1 cellular context compared by ENCODE assay signal in the genomic region with DNA sequence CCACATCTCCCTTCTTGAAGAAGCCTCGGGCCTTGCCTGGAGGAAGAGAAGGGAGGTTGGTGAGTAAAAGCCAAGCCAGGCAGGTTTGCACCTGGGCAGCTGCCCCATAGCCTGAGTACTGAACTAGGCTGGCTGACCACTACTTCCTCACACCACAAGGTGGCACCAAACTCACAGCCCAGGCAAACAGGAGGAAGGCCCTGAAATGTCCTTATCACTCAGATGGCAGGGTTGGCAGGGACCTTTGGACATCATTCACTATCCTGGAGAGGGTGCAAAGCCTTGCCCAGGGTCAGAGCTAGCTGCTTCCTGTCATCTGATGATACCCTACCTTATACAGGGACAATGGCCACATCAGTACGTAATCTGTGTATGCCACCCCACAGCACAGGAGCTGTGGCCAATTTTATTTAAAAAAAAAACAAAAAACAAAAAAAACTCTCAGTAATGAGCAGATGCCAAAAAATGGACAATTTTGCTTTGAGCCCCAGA.
TF ChIP-seq lines count a peak whose summit lies in the region.

No MANE protein-coding gene starts in this region.

TF ChIP-seq in K562, 482 proteins besides CTCF, POLR2A, EP300 and RAD21 (continued from another document):
- TF ChIP-seq, protein P1, sequence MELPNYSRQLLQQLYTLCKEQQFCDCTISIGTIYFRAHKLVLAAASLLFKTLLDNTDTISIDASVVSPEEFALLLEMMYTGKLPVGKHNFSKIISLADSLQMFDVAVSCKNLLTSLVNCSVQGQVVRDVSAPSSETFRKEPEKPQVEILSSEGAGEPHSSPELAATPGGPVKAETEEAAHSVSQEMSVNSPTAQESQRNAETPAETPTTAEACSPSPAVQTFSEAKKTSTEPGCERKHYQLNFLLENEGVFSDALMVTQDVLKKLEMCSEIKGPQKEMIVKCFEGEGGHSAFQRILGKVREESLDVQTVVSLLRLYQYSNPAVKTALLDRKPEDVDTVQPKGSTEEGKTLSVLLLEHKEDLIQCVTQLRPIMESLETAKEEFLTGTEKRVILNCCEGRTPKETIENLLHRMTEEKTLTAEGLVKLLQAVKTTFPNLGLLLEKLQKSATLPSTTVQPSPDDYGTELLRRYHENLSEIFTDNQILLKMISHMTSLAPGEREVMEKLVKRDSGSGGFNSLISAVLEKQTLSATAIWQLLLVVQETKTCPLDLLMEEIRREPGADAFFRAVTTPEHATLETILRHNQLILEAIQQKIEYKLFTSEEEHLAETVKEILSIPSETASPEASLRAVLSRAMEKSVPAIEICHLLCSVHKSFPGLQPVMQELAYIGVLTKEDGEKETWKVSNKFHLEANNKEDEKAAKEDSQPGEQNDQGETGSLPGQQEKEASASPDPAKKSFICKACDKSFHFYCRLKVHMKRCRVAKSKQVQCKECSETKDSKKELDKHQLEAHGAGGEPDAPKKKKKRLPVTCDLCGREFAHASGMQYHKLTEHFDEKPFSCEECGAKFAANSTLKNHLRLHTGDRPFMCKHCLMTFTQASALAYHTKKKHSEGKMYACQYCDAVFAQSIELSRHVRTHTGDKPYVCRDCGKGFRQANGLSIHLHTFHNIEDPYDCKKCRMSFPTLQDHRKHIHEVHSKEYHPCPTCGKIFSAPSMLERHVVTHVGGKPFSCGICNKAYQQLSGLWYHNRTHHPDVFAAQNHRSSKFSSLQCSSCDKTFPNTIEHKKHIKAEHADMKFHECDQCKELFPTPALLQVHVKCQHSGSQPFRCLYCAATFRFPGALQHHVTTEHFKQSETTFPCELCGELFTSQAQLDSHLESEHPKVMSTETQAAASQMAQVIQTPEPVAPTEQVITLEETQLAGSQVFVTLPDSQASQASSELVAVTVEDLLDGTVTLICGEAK (IDR thresholded peaks at IDR 0.05), result 0 out of 2 replicates have a peak, but pooled peaks have one; percentile 20
- TF ChIP-seq, protein P1 (CRISPR knock-in tag; IDR thresholded peaks at IDR 0.05), result no peak
- peak; percentile 59; the same call in 1 of the 2 replicates for TF ChIP-seq CTBP1 (IDR thresholded peaks at IDR 0.05; ENCODE audit: borderline replicate concordance)
- TF ChIP-seq, protein P2, sequence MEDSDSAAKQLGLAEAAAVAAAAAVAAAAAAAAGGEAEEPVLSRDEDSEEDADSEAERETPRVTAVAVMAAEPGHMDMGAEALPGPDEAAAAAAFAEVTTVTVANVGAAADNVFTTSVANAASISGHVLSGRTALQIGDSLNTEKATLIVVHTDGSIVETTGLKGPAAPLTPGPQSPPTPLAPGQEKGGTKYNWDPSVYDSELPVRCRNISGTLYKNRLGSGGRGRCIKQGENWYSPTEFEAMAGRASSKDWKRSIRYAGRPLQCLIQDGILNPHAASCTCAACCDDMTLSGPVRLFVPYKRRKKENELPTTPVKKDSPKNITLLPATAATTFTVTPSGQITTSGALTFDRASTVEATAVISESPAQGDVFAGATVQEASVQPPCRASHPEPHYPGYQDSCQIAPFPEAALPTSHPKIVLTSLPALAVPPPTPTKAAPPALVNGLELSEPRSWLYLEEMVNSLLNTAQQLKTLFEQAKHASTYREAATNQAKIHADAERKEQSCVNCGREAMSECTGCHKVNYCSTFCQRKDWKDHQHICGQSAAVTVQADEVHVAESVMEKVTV (CRISPR knock-in tag; IDR thresholded peaks at IDR 0.05), result peak; percentile 65; the same call in 1 of the 2 replicates
- TF ChIP-seq ZNF354B (CRISPR knock-in tag; IDR thresholded peaks at IDR 0.05), result no peak
- TF ChIP-seq POLR2AphosphoS2 (IDR thresholded peaks at IDR 0.05; ENCODE audit: low read length), result no peak
- TF ChIP-seq COPS2 (conservative IDR thresholded peaks at IDR 0.05), result no peak
- no peak for TF ChIP-seq ZNF445 (CRISPR knock-in tag; IDR thresholded peaks at IDR 0.05; ENCODE audit: low read depth)
- no peak for TF ChIP-seq SP2 (IDR thresholded peaks at IDR 0.05; ENCODE audit: extremely low read depth, low read depth, low read length, poor library complexity, severe bottlenecking)
- TF ChIP-seq, protein P3, sequence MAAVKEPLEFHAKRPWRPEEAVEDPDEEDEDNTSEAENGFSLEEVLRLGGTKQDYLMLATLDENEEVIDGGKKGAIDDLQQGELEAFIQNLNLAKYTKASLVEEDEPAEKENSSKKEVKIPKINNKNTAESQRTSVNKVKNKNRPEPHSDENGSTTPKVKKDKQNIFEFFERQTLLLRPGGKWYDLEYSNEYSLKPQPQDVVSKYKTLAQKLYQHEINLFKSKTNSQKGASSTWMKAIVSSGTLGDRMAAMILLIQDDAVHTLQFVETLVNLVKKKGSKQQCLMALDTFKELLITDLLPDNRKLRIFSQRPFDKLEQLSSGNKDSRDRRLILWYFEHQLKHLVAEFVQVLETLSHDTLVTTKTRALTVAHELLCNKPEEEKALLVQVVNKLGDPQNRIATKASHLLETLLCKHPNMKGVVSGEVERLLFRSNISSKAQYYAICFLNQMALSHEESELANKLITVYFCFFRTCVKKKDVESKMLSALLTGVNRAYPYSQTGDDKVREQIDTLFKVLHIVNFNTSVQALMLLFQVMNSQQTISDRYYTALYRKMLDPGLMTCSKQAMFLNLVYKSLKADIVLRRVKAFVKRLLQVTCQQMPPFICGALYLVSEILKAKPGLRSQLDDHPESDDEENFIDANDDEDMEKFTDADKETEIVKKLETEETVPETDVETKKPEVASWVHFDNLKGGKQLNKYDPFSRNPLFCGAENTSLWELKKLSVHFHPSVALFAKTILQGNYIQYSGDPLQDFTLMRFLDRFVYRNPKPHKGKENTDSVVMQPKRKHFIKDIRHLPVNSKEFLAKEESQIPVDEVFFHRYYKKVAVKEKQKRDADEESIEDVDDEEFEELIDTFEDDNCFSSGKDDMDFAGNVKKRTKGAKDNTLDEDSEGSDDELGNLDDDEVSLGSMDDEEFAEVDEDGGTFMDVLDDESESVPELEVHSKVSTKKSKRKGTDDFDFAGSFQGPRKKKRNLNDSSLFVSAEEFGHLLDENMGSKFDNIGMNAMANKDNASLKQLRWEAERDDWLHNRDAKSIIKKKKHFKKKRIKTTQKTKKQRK (IDR thresholded peaks at IDR 0.05; ENCODE audit: borderline replicate concordance, low read depth, low read length), result no peak
- TF ChIP-seq ZNF696 (CRISPR knock-in tag; conservative IDR thresholded peaks at IDR 0.05), result no peak
- 0 out of 2 replicates have a peak, but pooled peaks have one; percentile 48 for TF ChIP-seq CC2D1A (IDR thresholded peaks at IDR 0.05)
- TF ChIP-seq NCOA4 (IDR thresholded peaks at IDR 0.05; ENCODE audit: partially characterized antibody), result no peak
- TF ChIP-seq STAG1 (CRISPR knock-in tag; IDR thresholded peaks at IDR 0.05; ENCODE audit: borderline replicate concordance), result peak; percentile 79; the same call in 1 of the 2 replicates
- no peak for TF ChIP-seq EZH2 (IDR thresholded peaks at IDR 0.05; ENCODE audit: borderline replicate concordance, low read depth, low read length)
- no peak for TF ChIP-seq ASH1L (IDR thresholded peaks at IDR 0.05; ENCODE audit: borderline replicate concordance, low read depth, partially characterized antibody)
- peak; percentile 56 for TF ChIP-seq RBM39 (optimal IDR thresholded peaks at IDR 0.05; ENCODE audit: low read depth, low read length)
- no peak for TF ChIP-seq BACH1 (tag; IDR thresholded peaks at IDR 0.05)
